Comparison of ENCODE assay signal across 14 cellular contexts in genomic region chr11:104704888-104705287, GRCh38.
DNase-seq lines count a peak whose midpoint lies in the region; ATAC-seq and TF ChIP-seq lines count a peak whose summit lies in the region.
"Had no signal": no experiment of that assay in that cellular context is flagged by ENCODE, and none has a peak within 500 bp of the region (broad histone marks: within the 10 kb centered on the region; RNA-seq: fewer than 3 reads in every experiment).

No MANE protein-coding gene starts in this region.

- H3K9me3 Mint-ChIP-seq in stimulated activated naive CD8-positive, alpha-beta T cell treated with anti-CD3 and anti-CD28 coated beads, Interleukin-15, Interleukin-2, amounts not matched to agents 100 ng/mL and 50 ng/mL, for 24 hours = no peaks in the 10 kb centered on the region
- H3K9me3 Mint-ChIP-seq in activated CD8-positive, alpha-beta T cell treated with anti-CD3 and anti-CD28 coated beads for 36 hours = peaks cover 3% of the 10 kb centered on the region

- no peak for DNase-seq in stimulated activated naive CD8-positive, alpha-beta T cell treated with anti-CD3 and anti-CD28 coated beads, Interleukin-15, Interleukin-2, amounts not matched to agents 100 U/mL and 50 U/mL, for 24 hours
- no peak for DNase-seq in activated CD8-positive, alpha-beta T cell treated with anti-CD3 and anti-CD28 coated beads for 36 hours
- DNase-seq in lung microvascular endothelial cell (ENCODE audit: low read depth in 2 of 2) = peak; percentile 24 to 65
- DNase-seq in NCI-H1105 treated with DMSO at 0.1 percent for 48 hours (lab: John Stamatoyannopoulos, UW) = no peak
- DNase-seq in LoVo (ENCODE audit: low spot score) = no peak
- no peak for DNase-seq in erythroblast (lab: John Stamatoyannopoulos, UW)
- DNase-seq in NCI-H526 (lab: John Stamatoyannopoulos, UW) = no peak
- DNase-seq: activated CD4-positive, alpha-beta T cell treated with anti-CD3 and anti-CD28 coated beads for 4 hours; left cardiac atrium; NCI-H1694 treated with DMSO at 0.1 percent for 48 hours; NCI-H748 treated with DMSO at 0.1 percent for 48 hours; occipital lobe; stimulated activated CD4-positive, alpha-beta T cell treated with anti-CD3 and anti-CD28 coated beads, Interleukin-15, amount 100 ng/mL, for 24 hours had no signal

- H3K36me3 Mint-ChIP-seq in stimulated activated naive CD8-positive, alpha-beta T cell treated with anti-CD3 and anti-CD28 coated beads, Interleukin-15, Interleukin-2, amounts not matched to agents 100 ng/mL and 50 ng/mL, for 24 hours (ENCODE audit: low read depth) = peaks cover 9% of the 10 kb centered on the region
- H3K36me3 Mint-ChIP-seq in activated CD8-positive, alpha-beta T cell treated with anti-CD3 and anti-CD28 coated beads for 36 hours (ENCODE audit: low read depth) = peaks cover 15% of the 10 kb centered on the region

- POLR2A ChIA-PET in activated CD8-positive, alpha-beta T cell treated with anti-CD3 and anti-CD28 coated beads for 36 hours (lab: Charles Lee) = interaction anchor here (0.6 to 0.9 kb wide), 3 partner anchors 11 to 148 kb away, joined by 3 read pairs; no protein-coding TSS in a partner anchor

- CTCF ChIA-PET in activated CD8-positive, alpha-beta T cell treated with anti-CD3 and anti-CD28 coated beads for 36 hours (lab: Charles Lee) = no interaction called here

- H3K27me3 Mint-ChIP-seq in stimulated activated naive CD8-positive, alpha-beta T cell treated with anti-CD3 and anti-CD28 coated beads, Interleukin-15, Interleukin-2, amounts not matched to agents 100 ng/mL and 50 ng/mL, for 24 hours = no peaks in the 10 kb centered on the region
- no peaks in the 10 kb centered on the region for H3K27me3 Mint-ChIP-seq in activated CD8-positive, alpha-beta T cell treated with anti-CD3 and anti-CD28 coated beads for 36 hours

- peak overlapping the region; percentile 94 for H3K27ac Mint-ChIP-seq in stimulated activated naive CD8-positive, alpha-beta T cell treated with anti-CD3 and anti-CD28 coated beads, Interleukin-15, Interleukin-2, amounts not matched to agents 100 ng/mL and 50 ng/mL, for 24 hours
- H3K27ac Mint-ChIP-seq in activated CD8-positive, alpha-beta T cell treated with anti-CD3 and anti-CD28 coated beads for 36 hours = peak overlapping the region; percentile 96

- no peak for TF ChIP-seq CTCF in activated CD8-positive, alpha-beta T cell treated with anti-CD3 and anti-CD28 coated beads for 36 hours (IDR thresholded peaks at IDR 0.05)

- intact Hi-C loops in activated CD8-positive, alpha-beta T cell treated with anti-CD3 and anti-CD28 coated beads for 36 hours (cut with micrococcal nuclease) = loop anchor here (5.0 to 10.0 kb wide), 2 partner anchors 48 to 170 kb away; no protein-coding TSS in a partner anchor

- TF ChIP-seq POLR2A in erythroblast (IDR thresholded peaks at IDR 0.05; ENCODE audit: low read length) = no peak

- H3K4me1 Mint-ChIP-seq in stimulated activated naive CD8-positive, alpha-beta T cell treated with anti-CD3 and anti-CD28 coated beads, Interleukin-15, Interleukin-2, amounts not matched to agents 100 ng/mL and 50 ng/mL, for 24 hours (ENCODE audit: low read depth) = peaks cover 64% of the 10 kb centered on the region
- peaks cover 56% of the 10 kb centered on the region for H3K4me1 Mint-ChIP-seq in activated CD8-positive, alpha-beta T cell treated with anti-CD3 and anti-CD28 coated beads for 36 hours (ENCODE audit: low read depth)

- no peak for ATAC-seq in stimulated activated naive CD8-positive, alpha-beta T cell treated with anti-CD3 and anti-CD28 coated beads, Interleukin-15, Interleukin-2, amounts not matched to agents 100 U/mL and 50 U/mL, for 24 hours
- no peak for ATAC-seq in activated CD8-positive, alpha-beta T cell treated with anti-CD3 and anti-CD28 coated beads for 36 hours

- H3K4me3 Mint-ChIP-seq in stimulated activated naive CD8-positive, alpha-beta T cell treated with anti-CD3 and anti-CD28 coated beads, Interleukin-15, Interleukin-2, amounts not matched to agents 100 ng/mL and 50 ng/mL, for 24 hours = peak overlapping the region; percentile 81
- H3K4me3 Mint-ChIP-seq in activated CD8-positive, alpha-beta T cell treated with anti-CD3 and anti-CD28 coated beads for 36 hours = peak overlapping the region; percentile 72

Comparison
In these comparisons a context has a peak if more than half of its experiments do, and no peak if none do; other contexts are left out.
1. DNase-seq: peak in lung microvascular endothelial cell (2 of 2); none in stimulated activated naive CD8-positive, alpha-beta T cell treated with anti-CD3 and anti-CD28 coated beads, Interleukin-15, Interleukin-2, amounts not matched to agents 100 U/mL and 50 U/mL, for 24 hours (single experiment), activated CD8-positive, alpha-beta T cell treated with anti-CD3 and anti-CD28 coated beads for 36 hours (single experiment), NCI-H1105 treated with DMSO at 0.1 percent for 48 hours (single experiment), LoVo (single experiment), erythroblast (0 of 2) and NCI-H526 (0 of 2).